ENCODE assay signal across 8 cellular contexts in genomic region chr6:73586416-73586974, GRCh38.
DNase-seq lines count a peak whose midpoint lies in the region; ATAC-seq lines count a peak whose summit lies in the region.

No MANE protein-coding gene starts in this region.

- ATAC-seq in GM19025 (IDR thresholded peaks at IDR 0.05; ENCODE audit: low read depth, unreplicated experiment) (peak; percentile 15), HG03460 (IDR thresholded peaks at IDR 0.05; ENCODE audit: unreplicated experiment) (peak; percentile 2), left lobe of liver (peak; percentile 76), GM18519 (IDR thresholded peaks at IDR 0.05; ENCODE audit: low FRiP score, unreplicated experiment) (no peak)

- H3K4me3 ChIP-seq in thymus (ENCODE audit: low read length) = peak overlapping the region; percentile 29

- H3K27ac ChIP-seq in angular gyrus (ENCODE audit: low read depth, low read length) (peak overlapping the region; percentile 94), thymus (ENCODE audit: low read depth) (peak overlapping the region; percentile 91)

- 47% methylated on average over 6 of the region's 6 CpGs for WGBS in thymus

- no peaks in the 10 kb centered on the region for H3K27me3 ChIP-seq in thymus (ENCODE audit: control insufficient read depth, insufficient read depth)

- H3K9me3 ChIP-seq in thymus (ENCODE audit: control insufficient read depth) = no peaks in the 10 kb centered on the region

- H3K4me1 ChIP-seq in thymus (ENCODE audit: control insufficient read depth, insufficient read depth, low read length) = peaks cover 12% of the 10 kb centered on the region

- no peak for DNase-seq in left lobe of liver (ENCODE audit: low spot score)
- no peak for DNase-seq in NCI-H345 (lab: John Stamatoyannopoulos, UW)
- DNase-seq in NK-92 (lab: John Stamatoyannopoulos, UW; ENCODE audit: unreplicated experiment) = no peak

- no peaks in the 10 kb centered on the region for H3K36me3 ChIP-seq in thymus (ENCODE audit: control insufficient read depth, insufficient read depth)
